20 cellular contexts compared by ENCODE assay signal in the genomic region with DNA sequence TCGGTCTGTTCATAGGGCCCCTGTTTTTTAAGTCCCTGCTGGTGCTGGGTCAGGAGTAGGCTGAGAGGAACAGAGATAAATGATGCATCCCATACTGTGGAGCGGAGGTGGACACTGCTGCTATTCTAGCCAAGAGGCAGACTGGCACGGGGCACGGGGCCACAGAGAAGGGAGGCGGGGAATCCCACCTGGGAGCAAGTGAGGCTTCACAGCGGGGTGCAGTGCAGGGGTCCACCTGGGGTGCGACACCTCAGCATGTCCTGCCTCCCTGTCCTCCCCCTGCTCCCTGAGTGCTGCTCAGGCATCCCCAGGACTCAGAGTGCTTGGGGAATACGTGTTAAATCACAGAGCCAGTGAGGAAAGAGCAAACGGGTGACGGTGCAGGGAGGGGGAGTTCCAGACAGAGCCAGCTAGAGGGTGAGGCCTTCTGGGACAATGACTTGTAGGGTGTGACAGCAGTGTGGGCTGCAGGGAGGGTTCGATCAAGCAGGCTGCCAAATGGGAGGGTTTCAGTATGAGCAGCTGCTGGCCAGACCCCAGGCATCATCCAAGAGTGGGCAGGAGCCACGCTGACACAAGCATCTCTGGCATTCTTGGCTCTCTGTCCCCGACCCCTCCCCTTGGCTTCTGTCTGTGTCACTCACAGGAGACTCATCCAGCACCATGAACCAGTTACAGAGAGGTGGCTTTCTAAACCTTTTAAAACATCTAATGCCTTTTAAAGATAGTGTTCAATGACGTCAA. TPM values are rescaled to one million over a fixed set of nuclear protein-coding genes. Genes with fewer than 3 reads are reported as not detected.
DNase-seq lines count a peak whose midpoint lies in the region; ATAC-seq, FAIRE-seq and TF ChIP-seq lines count a peak whose summit lies in the region.
"Had no signal": no experiment of that assay in that cellular context is flagged by ENCODE, and none has a peak within 500 bp of the region (broad histone marks: within the 10 kb centered on the region; RNA-seq: fewer than 3 reads in every experiment).

No MANE protein-coding gene starts in this region.

- no peak overlapping the region for H3K4me2 ChIP-seq in astrocyte (ENCODE audit: low read length)
- H3K4me2 ChIP-seq: smooth muscle cell had no signal

- WGBS in right cardiac atrium = 59% methylated on average over 14 of the region's 14 CpGs

- no peaks in the 10 kb centered on the region for H3K36me3 Mint-ChIP-seq in astrocyte (ENCODE audit: low read depth, unreplicated experiment)
- H3K36me3 Mint-ChIP-seq: activated naive CD8-positive, alpha-beta T cell had no signal

- no peak overlapping the region for H3K27ac Mint-ChIP-seq in astrocyte (ENCODE audit: unreplicated experiment)
- H3K27ac Mint-ChIP-seq: activated CD4-positive, alpha-beta T cell treated with anti-CD3 and anti-CD28 coated beads, Interleukin-2, amount 10 ng/mL, durations not matched to agents 24 days and 14 days; activated naive CD8-positive, alpha-beta T cell had no signal

- peaks cover 4% of the 10 kb centered on the region for H3K4me1 Mint-ChIP-seq in astrocyte (ENCODE audit: low read depth, unreplicated experiment)
- H3K4me1 Mint-ChIP-seq: activated CD4-positive, alpha-beta T cell treated with anti-CD3 and anti-CD28 coated beads, Interleukin-2, amount 10 ng/mL, durations not matched to agents 24 days and 14 days; neural crest cell had no signal

- FAIRE-seq in astrocyte (lab: Jason Lieb, UNC) (no peak), frontal cortex (lab: Jason Lieb, UNC) (no peak)

- H3K27ac ChIP-seq in astrocyte (ENCODE audit: low read depth, low read length) = no peak overlapping the region
- H3K27ac ChIP-seq in right cardiac atrium (ENCODE audit: low read length) = no peak overlapping the region
- H3K27ac ChIP-seq: left lung had no signal

- no peaks in the 10 kb centered on the region for H3K79me2 ChIP-seq in astrocyte (ENCODE audit: insufficient read depth, low read length)

- H3K4me3 ChIP-seq in astrocyte (ENCODE audit: insufficient read depth, low read depth, low read length) (no peak overlapping the region), right cardiac atrium (ENCODE audit: low read length) (no peak overlapping the region), skeletal muscle cell (ENCODE audit: low read depth, low read length) (no peak overlapping the region)
- H3K4me3 ChIP-seq: left lung, smooth muscle cell had no signal

- H3K27me3 Mint-ChIP-seq in astrocyte (ENCODE audit: low read depth, unreplicated experiment) = peaks cover 33% of the 10 kb centered on the region
- H3K27me3 Mint-ChIP-seq: activated CD4-positive, alpha-beta T cell treated with anti-CD3 and anti-CD28 coated beads, Interleukin-2, amount 10 ng/mL, durations not matched to agents 24 days and 14 days; activated naive CD8-positive, alpha-beta T cell had no signal

- TF ChIP-seq CTCF in astrocyte (IDR thresholded peaks at IDR 0.05; ENCODE audit: insufficient read depth, low read depth, low read length) = no peak

- intact Hi-C loops in right cardiac atrium (cut with DNase I) = loop anchor here in 1 of 4 donors (5.0 kb wide), 1 partner anchor 146 kb away; no protein-coding TSS in a partner anchor

- no peak overlapping the region for H3K4me3 Mint-ChIP-seq in astrocyte (ENCODE audit: unreplicated experiment)
- H3K4me3 Mint-ChIP-seq: activated CD4-positive, alpha-beta T cell treated with anti-CD3 and anti-CD28 coated beads, Interleukin-2, amount 10 ng/mL, durations not matched to agents 24 days and 14 days; activated naive CD8-positive, alpha-beta T cell; neural crest cell had no signal

- no peaks in the 10 kb centered on the region for H3K36me3 ChIP-seq in astrocyte (ENCODE audit: insufficient read depth, low read length)
- H3K36me3 ChIP-seq: left lung had no signal

- peaks cover 8% of the 10 kb centered on the region for H3K9me3 Mint-ChIP-seq in astrocyte (ENCODE audit: unreplicated experiment)
- H3K9me3 Mint-ChIP-seq: activated CD4-positive, alpha-beta T cell treated with anti-CD3 and anti-CD28 coated beads, Interleukin-2, amount 10 ng/mL, durations not matched to agents 24 days and 14 days; neural crest cell had no signal

- no peaks in the 10 kb centered on the region for H4K20me1 ChIP-seq in astrocyte (ENCODE audit: insufficient read depth, low read length)

- H3K9me3 ChIP-seq in astrocyte (ENCODE audit: insufficient read depth, low read depth, low read length) (no peaks in the 10 kb centered on the region), right cardiac atrium (ENCODE audit: control insufficient read depth, low read length) (no peaks in the 10 kb centered on the region)
- H3K9me3 ChIP-seq: left lung had no signal

- DNase-seq in GM03348 (ENCODE audit: low spot score) (peak; percentile 68), astrocyte (ENCODE audit: low read depth) (peak; percentile 34), right cardiac atrium (peak; percentile 84 to 90 (median 85)), skeletal muscle cell (ENCODE audit: low read depth) (peak; percentile 59), frontal cortex (ENCODE audit: low spot score in 2 of 2) (no peak)
- no peak for DNase-seq in stimulated activated CD4-positive, alpha-beta T cell treated with anti-CD3 and anti-CD28 coated beads, Interleukin-4, amount 100 ng/mL, for 1 hour
- DNase-seq: activated CD4-positive, alpha-beta T cell treated with anti-CD3 and anti-CD28 coated beads, Interleukin-2, amount 10 ng/mL, durations not matched to agents 24 days and 14 days; activated T-cell treated with anti-CD3 and anti-CD28 coated beads, Interleukin-2, amount 50 U/mL, for 1 hour; C1 segment of cervical spinal cord; DMS79; hypothalamus; SHP77 treated with DMSO at 0.1 percent for 48 hours; T1000 had no signal

- no peak overlapping the region for H2AFZ ChIP-seq in astrocyte (ENCODE audit: low read depth, low read length)

- no peak overlapping the region for H3K9ac ChIP-seq in astrocyte (ENCODE audit: low read length)

- H3K27me3 ChIP-seq in astrocyte (ENCODE audit: insufficient read depth, low read length) = peaks cover 10% of the 10 kb centered on the region
- H3K27me3 ChIP-seq in right cardiac atrium (ENCODE audit: control insufficient read depth, insufficient read depth) = no peaks in the 10 kb centered on the region
- H3K27me3 ChIP-seq: left lung had no signal

- H3K4me1 ChIP-seq in astrocyte (ENCODE audit: insufficient read depth, low read length) (peaks cover 3% of the 10 kb centered on the region), right cardiac atrium (ENCODE audit: control insufficient read depth, insufficient read depth, low read length) (no peaks in the 10 kb centered on the region)

- ATAC-seq in right cardiac atrium = peak; percentile 71 to 83
- ATAC-seq in HG03439 (IDR thresholded peaks at IDR 0.05; ENCODE audit: unreplicated experiment) = no peak
- no peak for ATAC-seq in GM21515 (IDR thresholded peaks at IDR 0.05; ENCODE audit: unreplicated experiment)
- ATAC-seq: HCT116, left lung had no signal

RNA-seq across cellular contexts. Expression of a gene that starts 13.7 kb away (rescaled TPM):
- 35.2 and 60.5 TPM in 2 replicates for total RNA-seq in astrocyte
- total RNA-seq in right cardiac atrium = 100 to 1,000 TPM in 2 of 4 donors, 10 to 100 TPM in 2; 52.8 to 133 (median 96.0) TPM
- 80.6 TPM for polyA plus RNA-seq in right cardiac atrium
- 0.82 TPM for total RNA-seq in frontal cortex
- total RNA-seq: activated CD4-positive, alpha-beta T cell treated with anti-CD3 and anti-CD28 coated beads, Interleukin-2, amount 10 ng/mL, durations not matched to agents 24 days and 14 days had no signal

RNA-seq across cellular contexts. Expression of a gene that starts 56.8 kb away (rescaled TPM):
- total RNA-seq in astrocyte = 1.2 and 1.8 TPM in 2 replicates
- total RNA-seq in right cardiac atrium = 10 to 100 TPM in 3 of 4 donors, 1 to 10 TPM in 1; 6.6 to 17.1 (median 11.1) TPM
- polyA plus RNA-seq in right cardiac atrium = 5.4 TPM
- total RNA-seq in frontal cortex = 1.6 TPM

Comparison
In these comparisons a context has a peak if more than half of its experiments do, and no peak if none do; other contexts are left out.
1. DNase-seq: peak in GM03348 (single experiment), astrocyte (single experiment), right cardiac atrium (3 of 3) and skeletal muscle cell (single experiment); none in frontal cortex (0 of 2) and stimulated activated CD4-positive, alpha-beta T cell treated with anti-CD3 and anti-CD28 coated beads, Interleukin-4, amount 100 ng/mL, for 1 hour (single experiment).
2. ATAC-seq: peak in right cardiac atrium (2 of 2); none in HG03439 (single experiment) and GM21515 (single experiment).
3. RNA of a gene that starts 13.7 kb away (total RNA-seq): 52.8 to 133 TPM in right cardiac atrium and 35.2 to 60.5 TPM in astrocyte; 0.82 TPM in frontal cortex (single experiment); every median in the first group is over 10 times any median in the second.